In genomic region chr4:11931266-11931665, GRCh38 we compare ENCODE assay signal across 36 cellular contexts.
"Had no signal": no experiment of that assay in that cellular context is flagged by ENCODE, and none has a peak within 500 bp of the region (broad histone marks: within the 10 kb centered on the region; RNA-seq: fewer than 3 reads in every experiment).

No MANE protein-coding gene starts in this region.

- H3K4me3 Mint-ChIP-seq: activated CD4-positive, alpha-beta memory T cell treated with anti-CD3 and anti-CD28 coated beads, Interleukin-2, amount 10 ng/mL, durations not matched to agents 7 days and 5 days; activated CD4-positive, alpha-beta T cell treated with anti-CD3 and anti-CD28 coated beads for 36 hours; activated CD4-positive, alpha-beta T cell treated with anti-CD3 and anti-CD28 coated beads, Interleukin-2, amount 10 ng/mL, durations not matched to agents 7 days and 5 days; activated CD8-positive, alpha-beta memory T cell treated with anti-CD3 and anti-CD28 coated beads, Interleukin-2, amount 10 ng/mL, durations not matched to agents 7 days and 5 days; activated CD8-positive, alpha-beta T cell treated with anti-CD3 and anti-CD28 coated beads, Interleukin-2, amount 10 ng/mL, durations not matched to agents 7 days and 5 days; activated naive CD4-positive, alpha-beta T cell treated with anti-CD3 and anti-CD28 coated beads for 36 hours; activated naive CD8-positive, alpha-beta T cell treated with anti-CD3 and anti-CD28 coated beads for 36 hours; activated T-cell treated with anti-CD3 and anti-CD28 coated beads, Interleukin-2, amount 50 U/mL, for 24 hours; T-helper 1 cell treated with Interleukin-12 subunit alpha and Interleukin-12 subunit beta and Interleukin-4 antibody, amounts not matched to agents 30 μg/mL and 1 μg/mL, for 36 hours; T-helper 2 cell treated with Interferon-gamma antibody and Interleukin-4, amounts not matched to agents 5 μg/mL and 100 μg/mL, for 36 hours; WTC11 had no signal

- H3K27ac ChIP-seq: adrenal gland, body of pancreas, brain microvascular endothelial cell, breast epithelium, WERI-Rb-1 had no signal

- H3K27me3 Mint-ChIP-seq: activated CD4-positive, alpha-beta memory T cell treated with anti-CD3 and anti-CD28 coated beads, Interleukin-2, amount 10 ng/mL, durations not matched to agents 7 days and 5 days; activated CD4-positive, alpha-beta T cell treated with anti-CD3 and anti-CD28 coated beads for 36 hours; activated CD4-positive, alpha-beta T cell treated with anti-CD3 and anti-CD28 coated beads, Interleukin-2, amount 10 ng/mL, durations not matched to agents 7 days and 5 days; activated CD8-positive, alpha-beta memory T cell treated with anti-CD3 and anti-CD28 coated beads, Interleukin-2, amount 10 ng/mL, durations not matched to agents 7 days and 5 days; activated naive CD8-positive, alpha-beta T cell treated with anti-CD3 and anti-CD28 coated beads for 36 hours; activated T-cell treated with anti-CD3 and anti-CD28 coated beads, Interleukin-2, amount 50 U/mL, for 24 hours had no signal

- ATAC-seq: activated CD4-positive, alpha-beta T cell treated with anti-CD3 and anti-CD28 coated beads for 36 hours; activated CD4-positive, CD25-positive, alpha-beta regulatory T cell treated with anti-CD3 and anti-CD28 coated beads, Interleukin-2, amount 50 U/mL, for 24 hours; activated CD8-positive, alpha-beta memory T cell treated with anti-CD3 and anti-CD28 coated beads, Interleukin-2, amount 10 ng/mL, durations not matched to agents 7 days and 5 days; activated CD8-positive, alpha-beta T cell treated with anti-CD3 and anti-CD28 coated beads, Interleukin-2, amount 10 ng/mL, durations not matched to agents 7 days and 5 days; activated naive CD4-positive, alpha-beta T cell treated with anti-CD3 and anti-CD28 coated beads, Interleukin-2, amount 50 U/mL, for 72 hours; body of pancreas; WTC11 had no signal

- H3K4me3 ChIP-seq: adrenal gland, body of pancreas, breast epithelium had no signal

- H3K4me1 ChIP-seq: adrenal gland, body of pancreas, breast epithelium had no signal

- H3K27me3 ChIP-seq: adrenal gland, body of pancreas, brain microvascular endothelial cell, breast epithelium had no signal

- H3K36me3 Mint-ChIP-seq: activated CD8-positive, alpha-beta memory T cell treated with anti-CD3 and anti-CD28 coated beads, Interleukin-2, amount 10 ng/mL, durations not matched to agents 7 days and 5 days; activated naive CD4-positive, alpha-beta T cell treated with anti-CD3 and anti-CD28 coated beads, Interleukin-2, amount 50 U/mL, for 72 hours; activated naive CD8-positive, alpha-beta T cell treated with anti-CD3 and anti-CD28 coated beads for 36 hours had no signal

- H3K27ac Mint-ChIP-seq: activated CD4-positive, alpha-beta memory T cell treated with anti-CD3 and anti-CD28 coated beads, Interleukin-2, amount 10 ng/mL, durations not matched to agents 7 days and 5 days; activated CD4-positive, alpha-beta T cell treated with anti-CD3 and anti-CD28 coated beads for 36 hours; activated CD4-positive, alpha-beta T cell treated with anti-CD3 and anti-CD28 coated beads, Interleukin-2, amount 10 ng/mL, durations not matched to agents 7 days and 5 days; activated CD8-positive, alpha-beta memory T cell treated with anti-CD3 and anti-CD28 coated beads, Interleukin-2, amount 10 ng/mL, durations not matched to agents 7 days and 5 days; activated CD8-positive, alpha-beta T cell treated with anti-CD3 and anti-CD28 coated beads, Interleukin-2, amount 10 ng/mL, durations not matched to agents 7 days and 5 days; activated naive CD4-positive, alpha-beta T cell treated with anti-CD3 and anti-CD28 coated beads for 36 hours; activated naive CD4-positive, alpha-beta T cell treated with anti-CD3 and anti-CD28 coated beads, Interleukin-2, amount 50 U/mL, for 72 hours; activated naive CD8-positive, alpha-beta T cell treated with anti-CD3 and anti-CD28 coated beads for 36 hours; activated T-cell treated with anti-CD3 and anti-CD28 coated beads, Interleukin-2, amount 50 U/mL, for 24 hours; activated T-helper 2 cell treated with anti-CD3 and anti-CD28 coated beads, Interferon-gamma antibody, Interleukin-2, Interleukin-4, amounts not matched to agents 10 μg/mL and 5 μg/mL and 100 μg/mL, durations not matched to agents 14 hours and 24 hours and 36 hours; T-helper 1 cell treated with Interleukin-12 subunit alpha and Interleukin-12 subunit beta and Interleukin-4 antibody, amounts not matched to agents 30 μg/mL and 1 μg/mL, for 36 hours; T-helper 2 cell treated with Interferon-gamma antibody and Interleukin-4, amounts not matched to agents 5 μg/mL and 100 μg/mL, for 36 hours; WTC11 had no signal

- H3K4me1 Mint-ChIP-seq: activated CD4-positive, alpha-beta memory T cell treated with anti-CD3 and anti-CD28 coated beads, Interleukin-2, amount 10 ng/mL, durations not matched to agents 7 days and 5 days; activated CD4-positive, alpha-beta T cell treated with anti-CD3 and anti-CD28 coated beads for 36 hours; activated CD4-positive, alpha-beta T cell treated with anti-CD3 and anti-CD28 coated beads, Interleukin-2, amount 10 ng/mL, durations not matched to agents 7 days and 5 days; activated CD8-positive, alpha-beta memory T cell treated with anti-CD3 and anti-CD28 coated beads, Interleukin-2, amount 10 ng/mL, durations not matched to agents 7 days and 5 days; activated naive CD8-positive, alpha-beta T cell treated with anti-CD3 and anti-CD28 coated beads for 36 hours had no signal

- H3K36me3 ChIP-seq: adrenal gland, brain microvascular endothelial cell, breast epithelium, WERI-Rb-1 had no signal

- DNase-seq: activated CD4-positive, alpha-beta memory T cell treated with anti-CD3 and anti-CD28 coated beads, Interleukin-2, amount 10 ng/mL, durations not matched to agents 7 days and 5 days; activated CD4-positive, alpha-beta T cell treated with anti-CD3 and anti-CD28 coated beads for 1 hour; activated CD4-positive, alpha-beta T cell treated with anti-CD3 and anti-CD28 coated beads for 36 hours; activated CD4-positive, alpha-beta T cell treated with anti-CD3 and anti-CD28 coated beads for 48 hours; activated CD4-positive, alpha-beta T cell treated with anti-CD3 and anti-CD28 coated beads, Interleukin-2, amount 10 ng/mL, durations not matched to agents 7 days and 5 days; activated CD4-positive, alpha-beta T cell treated with anti-CD3 and anti-CD28 coated beads, Interleukin-2, amount 50 U/mL, for 48 hours; activated CD4-positive, CD25-positive, alpha-beta regulatory T cell; activated CD8-positive, alpha-beta memory T cell treated with anti-CD3 and anti-CD28 coated beads for 24 hours; activated CD8-positive, alpha-beta memory T cell treated with anti-CD3 and anti-CD28 coated beads, Interleukin-2, amount 10 ng/mL, durations not matched to agents 7 days and 5 days; activated CD8-positive, alpha-beta memory T cell treated with anti-CD3 and anti-CD28 coated beads, Interleukin-2, amount 50 U/mL, for 48 hours; activated CD8-positive, alpha-beta T cell treated with anti-CD3 and anti-CD28 coated beads, Interleukin-2, amount 10 ng/mL, durations not matched to agents 7 days and 5 days; activated effector memory CD4-positive, alpha-beta T cell treated with Interleukin-2 at 50 U/mL for 16 hours; activated gamma-delta T cell treated with Interleukin-2 at 50 U/mL for 16 hours; activated naive CD4-positive, alpha-beta T cell; activated naive CD4-positive, alpha-beta T cell treated with anti-CD3 and anti-CD28 coated beads for 36 hours; activated naive CD4-positive, alpha-beta T cell treated with anti-CD3 and anti-CD28 coated beads, Interleukin-2, amount 50 U/mL, for 16 hours; activated naive CD8-positive, alpha-beta T cell treated with anti-CD3 and anti-CD28 coated beads for 36 hours; activated T-cell treated with anti-CD3 and anti-CD28 coated beads, Interleukin-2, amount 50 U/mL, for 24 hours; activated T-cell treated with anti-CD3 and anti-CD28 coated beads, Interleukin-2, amount 50 U/mL, for 48 hours; adrenal gland; amniotic stem cell; aorta; body of pancreas; brain microvascular endothelial cell; central memory CD4-positive, alpha-beta T cell; T-helper 1 cell; T-helper 2 cell; T-helper 9 cell; WERI-Rb-1 had no signal
